ENCODE assay signal across 24 cellular contexts in the genomic region with DNA sequence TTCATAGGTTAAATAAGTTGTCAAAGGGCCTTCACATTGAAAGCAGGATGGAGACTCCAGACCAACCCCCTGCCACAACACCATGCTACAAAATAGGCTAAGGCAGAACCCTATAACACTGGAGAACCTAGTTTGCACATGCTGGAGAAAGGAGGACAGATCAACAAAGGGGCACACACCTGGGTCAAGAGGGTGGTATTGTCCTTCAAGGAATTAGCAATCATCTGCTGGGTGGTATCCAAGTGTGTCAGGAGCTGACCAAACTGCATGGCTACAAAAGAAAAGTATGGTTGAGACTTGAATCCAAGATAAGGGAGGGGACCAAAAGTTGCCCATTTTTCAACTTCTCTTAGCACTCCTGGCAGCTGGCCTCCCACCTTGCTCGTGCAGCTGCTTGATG. TPM values are rescaled to one million over a fixed set of nuclear protein-coding genes. Genes with fewer than 3 reads are reported as not detected.
"Had no signal": no experiment of that assay in that cellular context is flagged by ENCODE, and none has a peak within 500 bp of the region (broad histone marks: within the 10 kb centered on the region; RNA-seq: fewer than 3 reads in every experiment).

No MANE protein-coding gene starts in this region.

- H3K9me3 Mint-ChIP-seq: activated B cell treated with CpG ODN at 0.5 μM for 24 hours; activated CD4-positive, alpha-beta memory T cell treated with anti-CD3 and anti-CD28 coated beads, Interleukin-2, amount 10 ng/mL, durations not matched to agents 7 days and 5 days; activated naive CD4-positive, alpha-beta T cell treated with anti-CD3 and anti-CD28 coated beads for 36 hours; dendritic cell treated with granulocyte-macrophage colony-stimulating factor and Interleukin-4, amounts not matched to agents 40 ng/mL and 50 ng/mL, for 4 days; immature natural killer cell; naive B cell; neural progenitor cell; T-helper 1 cell treated with Interleukin-12 subunit alpha and Interleukin-12 subunit beta and Interleukin-4 antibody, amounts not matched to agents 30 μg/mL and 1 μg/mL, for 36 hours; type B pancreatic cell had no signal

- H3K4me3 ChIP-seq: lower lobe of right lung, mucosa of descending colon, neural progenitor cell, prostate gland, spleen, thoracic aorta, vagina had no signal

- H3K4me3 Mint-ChIP-seq: activated B cell treated with CpG ODN at 0.5 μM for 24 hours; activated CD4-positive, alpha-beta memory T cell treated with anti-CD3 and anti-CD28 coated beads, Interleukin-2, amount 10 ng/mL, durations not matched to agents 7 days and 5 days; activated naive CD4-positive, alpha-beta T cell treated with anti-CD3 and anti-CD28 coated beads for 36 hours; dendritic cell treated with granulocyte-macrophage colony-stimulating factor and Interleukin-4, amounts not matched to agents 40 ng/mL and 50 ng/mL, for 4 days; immature natural killer cell; naive B cell; neural progenitor cell; T-helper 1 cell treated with Interleukin-12 subunit alpha and Interleukin-12 subunit beta and Interleukin-4 antibody, amounts not matched to agents 30 μg/mL and 1 μg/mL, for 36 hours; type B pancreatic cell had no signal

- H3K9ac ChIP-seq: neural progenitor cell had no signal

- H3K4me1 Mint-ChIP-seq: activated B cell treated with CpG ODN at 0.5 μM for 24 hours, immature natural killer cell had no signal

- H3K27ac Mint-ChIP-seq: activated B cell treated with CpG ODN at 0.5 μM for 24 hours; activated CD4-positive, alpha-beta memory T cell treated with anti-CD3 and anti-CD28 coated beads, Interleukin-2, amount 10 ng/mL, durations not matched to agents 7 days and 5 days; activated naive CD4-positive, alpha-beta T cell treated with anti-CD3 and anti-CD28 coated beads for 36 hours; dendritic cell treated with granulocyte-macrophage colony-stimulating factor and Interleukin-4, amounts not matched to agents 40 ng/mL and 50 ng/mL, for 4 days; neural progenitor cell; T-helper 1 cell treated with Interleukin-12 subunit alpha and Interleukin-12 subunit beta and Interleukin-4 antibody, amounts not matched to agents 30 μg/mL and 1 μg/mL, for 36 hours; type B pancreatic cell had no signal

- H3K4me2 ChIP-seq: neural progenitor cell had no signal

- H3K27me3 Mint-ChIP-seq: activated B cell treated with CpG ODN at 0.5 μM for 24 hours; activated CD4-positive, alpha-beta memory T cell treated with anti-CD3 and anti-CD28 coated beads, Interleukin-2, amount 10 ng/mL, durations not matched to agents 7 days and 5 days; dendritic cell treated with granulocyte-macrophage colony-stimulating factor and Interleukin-4, amounts not matched to agents 40 ng/mL and 50 ng/mL, for 4 days; naive B cell; type B pancreatic cell had no signal

- H3K9me3 ChIP-seq: lower lobe of right lung, mucosa of descending colon, prostate gland, spleen, thoracic aorta, vagina had no signal

- H3K27ac ChIP-seq: lower lobe of right lung, neural progenitor cell, prostate gland, spleen, thoracic aorta, vagina had no signal

- ATAC-seq: left lobe of liver, lower lobe of right lung, mucosa of descending colon had no signal

- H3K4me1 ChIP-seq: neural progenitor cell, prostate gland had no signal

- H2AFZ ChIP-seq: neural progenitor cell had no signal

- DNase-seq: activated B cell treated with CpG ODN at 0.5 μM for 24 hours; activated CD4-positive, alpha-beta memory T cell treated with anti-CD3 and anti-CD28 coated beads, Interleukin-2, amount 10 ng/mL, durations not matched to agents 7 days and 5 days; activated CD4-positive, alpha-beta T cell treated with anti-CD3 and anti-CD28 coated beads for 48 hours; activated naive CD4-positive, alpha-beta T cell treated with anti-CD3 and anti-CD28 coated beads for 36 hours; activated T-cell treated with anti-CD3 and anti-CD28 coated beads, Interleukin-2, amount 50 U/mL, for 1 hour; effector CD4-positive, alpha-beta T cell; erythroblast; foreskin fibroblast; immature natural killer cell; lower lobe of right lung; mesendoderm; mucosa of descending colon; naive B cell; spleen; stimulated activated CD4-positive, alpha-beta T cell treated with anti-CD3 and anti-CD28 coated beads, Interleukin-4, amount 100 ng/mL, for 1 hour; stimulated activated naive CD4-positive, alpha-beta T cell treated with Interleukin-2 at 50 U/mL for 16 hours had no signal

- H3K36me3 ChIP-seq: neural progenitor cell had no signal

- H3K27me3 ChIP-seq: neural progenitor cell, spleen, vagina had no signal

RNA-seq across cellular contexts. Expression of gene KIF5A, which starts 18.0 kb away (rescaled TPM):
- polyA plus RNA-seq: immature natural killer cell had no signal
